Comparison of ENCODE assay signal across 1 cellular context in genomic region chr19:12362236-12362635, GRCh38. TPM values are rescaled to one million over a fixed set of nuclear protein-coding genes. Genes with fewer than 3 reads are reported as not detected.
"Had no signal": no experiment of that assay in that cellular context is flagged by ENCODE, and none has a peak within 500 bp of the region (broad histone marks: within the 10 kb centered on the region; RNA-seq: fewer than 3 reads in every experiment).

No MANE protein-coding gene starts in this region.

RNA-seq across cellular contexts. Expression of gene ZNF563, which starts 28.8 kb away (rescaled TPM):
- total RNA-seq: HT1080 had no signal
